8 cellular contexts compared by ENCODE assay signal in the genomic region with DNA sequence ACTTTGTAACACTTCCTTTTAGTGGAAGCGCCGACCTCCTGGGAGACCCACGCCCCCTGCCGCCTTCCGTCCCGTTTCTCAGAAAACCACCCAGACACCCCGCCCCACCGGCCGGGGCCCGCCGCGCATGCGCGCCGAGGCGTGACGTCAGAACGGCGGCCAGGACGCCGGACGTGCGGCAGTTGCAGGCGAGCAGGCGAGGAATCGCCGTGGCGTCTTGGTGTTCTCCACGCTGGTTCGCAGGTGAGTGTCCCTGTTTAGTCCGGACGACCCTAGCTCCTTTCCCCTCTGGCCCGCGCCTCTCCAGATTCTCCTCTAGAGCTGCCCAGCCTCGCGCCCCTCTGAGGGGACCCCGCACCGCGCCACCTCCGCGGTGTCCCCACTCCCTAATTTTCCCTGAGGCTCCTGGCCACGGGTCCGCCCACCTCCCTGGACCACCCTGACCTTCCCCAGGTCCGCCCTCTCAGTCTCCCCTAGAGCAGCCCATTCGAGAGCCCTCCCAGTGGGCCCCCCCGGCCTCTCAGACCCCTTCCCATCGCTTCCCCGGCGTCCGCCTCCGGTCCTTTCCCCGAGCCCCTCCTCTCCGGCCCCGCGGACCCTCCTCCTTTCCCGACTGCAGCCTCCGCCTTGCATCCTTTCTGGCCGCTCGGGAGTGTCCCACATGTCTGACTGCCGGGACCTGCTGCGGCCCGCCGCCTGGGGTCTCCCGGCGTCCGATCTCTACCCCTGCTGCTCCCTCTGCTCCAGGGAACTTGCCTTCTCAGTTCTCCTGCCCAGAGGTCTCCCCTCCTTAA. TPM values are rescaled to one million over a fixed set of nuclear protein-coding genes. Genes with fewer than 3 reads are reported as not detected.
DNase-seq lines count a peak whose midpoint lies in the region; ATAC-seq and TF ChIP-seq lines count a peak whose summit lies in the region.

A gene with protein sequence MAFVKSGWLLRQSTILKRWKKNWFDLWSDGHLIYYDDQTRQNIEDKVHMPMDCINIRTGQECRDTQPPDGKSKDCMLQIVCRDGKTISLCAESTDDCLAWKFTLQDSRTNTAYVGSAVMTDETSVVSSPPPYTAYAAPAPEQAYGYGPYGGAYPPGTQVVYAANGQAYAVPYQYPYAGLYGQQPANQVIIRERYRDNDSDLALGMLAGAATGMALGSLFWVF (plus strand): TSS at position 181 of the 794 bp plus-strand sequence. CDS start 15,606 bp downstream, outside the sequence.

- H4K20me1 ChIP-seq in PC-9 (ENCODE audit: insufficient read depth): peaks cover 36% of the 10 kb centered on the region

- CTCF ChIA-PET in PC-9 (lab: Charles Lee): no interaction called here

- H3K36me3 ChIP-seq in PC-9 (ENCODE audit: low read depth): peaks cover 14% of the 10 kb centered on the region
- no peaks in the 10 kb centered on the region for H3K36me3 ChIP-seq in esophagus (ENCODE audit: control insufficient read depth in 2 of 2, insufficient read depth in 2 of 2, low read length in 1 of 2)
- peaks cover 0 to 5% of the 10 kb centered on the region in 2 donors for H3K36me3 ChIP-seq in muscle layer of duodenum (ENCODE audit: control insufficient read depth in 1 of 2, insufficient read depth in 2 of 2, low read length in 2 of 2)

- no peaks in the 10 kb centered on the region for H3K9me3 ChIP-seq in PC-9 (ENCODE audit: insufficient read depth, low read depth)
- H3K9me3 ChIP-seq in esophagus (ENCODE audit: control insufficient read depth in 2 of 2, insufficient read depth in 1 of 2, low read depth in 1 of 2, low read length in 1 of 2): no peaks in the 10 kb centered on the region
- H3K9me3 ChIP-seq in muscle layer of duodenum (ENCODE audit: control insufficient read depth in 1 of 2, low read length in 2 of 2): no peaks in the 10 kb centered on the region

- H3K4me2 ChIP-seq in PC-9: peak within 1 kb of the TSS; percentile 82

- no peaks in the 10 kb centered on the region for H3K9me2 ChIP-seq in PC-9 (ENCODE audit: insufficient read depth)

- H3K27ac ChIP-seq in PC-9: peak within 1 kb of the TSS; percentile 91
- H3K27ac ChIP-seq in esophagus (ENCODE audit: low read depth in 2 of 2, low read length in 1 of 2): peak within 1 kb of the TSS; percentile 96 to 98
- peak within 1 kb of the TSS; percentile 97 for H3K27ac ChIP-seq in muscle layer of duodenum (ENCODE audit: low read length)

- WGBS in esophagus, 2 donors: 0 to 1% methylated on average over 63 to 66 of the region's 66 CpGs

- H3K4me1 ChIP-seq in PC-9 (replicated peaks; ENCODE audit: insufficient read depth) (peaks cover 22% of the 10 kb centered on the region), esophagus (ENCODE audit: control insufficient read depth in 2 of 2, insufficient read depth in 2 of 2, low read length in 1 of 2) (peaks cover 0 to 4% of the 10 kb centered on the region in 2 donors), muscle layer of duodenum (ENCODE audit: control insufficient read depth in 1 of 2, insufficient read depth in 2 of 2, low read length in 2 of 2) (peaks cover 13 to 18% of the 10 kb centered on the region in 2 donors)

- H3K4me3 ChIP-seq in PC-9 (peak within 1 kb of the TSS; percentile 91), esophagus (ENCODE audit: low read depth in 1 of 2, low read length in 2 of 2) (peak within 1 kb of the TSS; percentile 93 to 97), muscle layer of duodenum (ENCODE audit: low read depth in 1 of 2, low read length in 2 of 2) (peak within 1 kb of the TSS; percentile 86 to 96)

- DNase-seq in D341Med (ENCODE audit: low spot score): peak; percentile 97
- DNase-seq in HT1080 (ENCODE audit: low read depth): peak; percentile 92
- DNase-seq in PC-9: peak; percentile 71 to 93
- peak; percentile 98 for DNase-seq in activated T-cell treated with anti-CD3 and anti-CD28 coated beads, Interleukin-2, amount 50 U/mL, for 1 hour
- DNase-seq in stimulated activated CD8-positive, alpha-beta memory T cell treated with anti-CD3 and anti-CD28 coated beads, Interleukin-7, amount 100 ng/mL, for 4 hours (ENCODE audit: low read depth in 2 of 2): peak; percentile 81 to 87

- peak within 1 kb of the TSS; percentile 90 for H2AFZ ChIP-seq in PC-9

- peaks cover 18% of the 10 kb centered on the region for H3F3A ChIP-seq in PC-9 (ENCODE audit: insufficient read depth, low read depth)

- peaks cover 51% of the 10 kb centered on the region for H3K79me2 ChIP-seq in PC-9 (ENCODE audit: low read depth)

- no peak for TF ChIP-seq CTCF in PC-9 (conservative IDR thresholded peaks at IDR 0.05)

- H3K27me3 ChIP-seq in PC-9 (ENCODE audit: insufficient read depth, low read depth) (no peaks in the 10 kb centered on the region), esophagus (ENCODE audit: control insufficient read depth in 1 of 2, insufficient read depth in 2 of 2, low read length in 2 of 2) (no peaks in the 10 kb centered on the region), muscle layer of duodenum (ENCODE audit: low read depth, low read length) (no peaks in the 10 kb centered on the region)

- ATAC-seq in GM21360 (IDR thresholded peaks at IDR 0.05; ENCODE audit: unreplicated experiment): peak; percentile 73

- intact Hi-C loops in PC-9 (cut with micrococcal nuclease; ENCODE audit: unreplicated experiment): loop anchor here (1.0 to 10.0 kb wide), 2 partner anchors 12 to 281 kb away; a partner anchor contains a TSS

- POLR2A ChIA-PET in PC-9 (lab: Charles Lee; ENCODE audit: unreplicated experiment): no interaction called here

- BruUV-seq in PC-9 (replicated peaks; lab: Mats Ljungman, UMichigan): no TSS peak

RNA-seq across cellular contexts. Expression of the gene that starts here (rescaled TPM):
- total RNA-seq in HT1080 (2014; rRNA removed; shearing (Covaris generic)): 103 and 110 TPM in 2 replicates
- polyA plus RNA-seq in HT1080 (2015; cell fraction: cytosol; rRNA removed): 96.0 and 104 TPM in 2 replicates
- polyA plus RNA-seq in HT1080 (2015; cell fraction: nucleus; rRNA removed): 84.0 and 85.0 TPM in 2 replicates
- 43.7 and 46.2 TPM in 2 replicates for total RNA-seq in PC-9 (2021)
- 10 to 100 TPM in 1 of 2 donors, 1 to 10 TPM in 1; 8.7 to 18.0 TPM for polyA plus RNA-seq in esophagus

Comparison
In these comparisons a context has a peak if more than half of its experiments do, and no peak if none do; other contexts are left out.
1. Peak in every context shown above with its lines: DNase-seq, ATAC-seq, H3K4me3 ChIP-seq and H3K27ac ChIP-seq.